16 cellular contexts compared by ENCODE assay signal in the genomic region with DNA sequence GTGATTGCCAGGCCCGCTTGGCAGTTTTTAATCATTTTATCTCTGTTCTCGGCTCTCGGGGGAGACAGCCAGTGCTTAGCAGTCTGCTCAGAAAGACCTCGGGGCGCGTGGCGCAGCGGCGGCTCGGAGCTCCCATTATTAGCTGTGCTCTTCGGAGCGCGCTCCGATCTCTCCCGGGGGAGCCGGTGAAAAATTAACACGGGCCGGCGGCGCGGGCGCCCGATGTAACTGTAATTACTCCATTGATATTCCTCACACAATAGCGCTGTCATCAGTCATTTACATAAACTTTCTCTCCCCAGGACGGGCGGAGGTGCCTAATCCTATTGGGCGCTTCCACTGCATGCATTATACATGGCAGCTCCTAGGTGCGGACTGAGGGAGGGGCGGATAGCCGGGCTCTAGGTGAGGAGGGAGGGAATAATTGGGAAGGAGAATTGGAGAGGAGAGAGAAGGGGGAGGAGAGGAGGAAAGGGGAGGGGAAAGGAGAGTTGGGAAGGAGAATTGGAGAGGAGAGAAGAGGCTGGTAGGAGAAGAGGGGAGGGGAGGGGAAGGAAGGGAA. TPM values are rescaled to one million over a fixed set of nuclear protein-coding genes. Genes with fewer than 3 reads are reported as not detected.
DNase-seq lines count a peak whose midpoint lies in the region; ATAC-seq, FAIRE-seq and TF ChIP-seq lines count a peak whose summit lies in the region.
"Had no signal": no experiment of that assay in that cellular context is flagged by ENCODE, and none has a peak within 500 bp of the region (broad histone marks: within the 10 kb centered on the region; RNA-seq: fewer than 3 reads in every experiment).

No MANE protein-coding gene starts in this region.

- H2BK20ac ChIP-seq in H1 (ENCODE audit: low read length): no peak overlapping the region

- POLR2A ChIA-PET in H1 (lab: Charles Lee; ENCODE audit: partially characterized antibody): interaction anchor here (0.8 to 2.1 kb wide), 5 partner anchors 12 to 236 kb away, joined by 3 to 6 read pairs (median 3); no protein-coding TSS in a partner anchor

- no peak overlapping the region for H3K18ac ChIP-seq in H1 (ENCODE audit: extremely low read depth, low read length)

- no peak overlapping the region for H2BK5ac ChIP-seq in H1 (ENCODE audit: low read depth, low read length)

- H3K4me3 ChIP-seq in H1 (ENCODE audit: extremely low read depth in 1 of 4, insufficient read depth in 2 of 4, low read depth in 3 of 4, low read length in 4 of 4) (peak overlapping the region; percentile 11 to 52 (median 18)), neural cell (ENCODE audit: low read length) (peak overlapping the region; percentile 54)
- H3K4me3 ChIP-seq: SJCRH30 had no signal

- H3K27me3 ChIP-seq in H1 (replicated peaks in 1 of 4; ENCODE audit: control insufficient read depth in 3 of 4, extremely low read depth in 1 of 4, insufficient read depth in 3 of 4, low read length in 3 of 4): peaks cover 10 to 82% (median 60%) of the 10 kb centered on the region in 4 experiments
- peaks cover 8% of the 10 kb centered on the region for H3K27me3 ChIP-seq in neural cell (ENCODE audit: insufficient read depth, low read depth, low read length)
- H3K27me3 ChIP-seq: SJCRH30 had no signal

- no peak overlapping the region for H2BK15ac ChIP-seq in H1 (ENCODE audit: low read length)

- H4K20me1 ChIP-seq in H1 (replicated peaks in 1 of 2; ENCODE audit: control insufficient read depth in 1 of 2, insufficient read depth in 2 of 2, low read length in 2 of 2) (peaks cover 0 to 13% of the 10 kb centered on the region in 2 experiments), neural cell (ENCODE audit: insufficient read depth) (no peaks in the 10 kb centered on the region)

- H2AFZ ChIP-seq in H1 (ENCODE audit: low read length): no peak overlapping the region
- H2AFZ ChIP-seq in neural cell (ENCODE audit: low read depth, low read length): peak overlapping the region; percentile 25

- H2BK12ac ChIP-seq in H1 (ENCODE audit: low read depth, low read length): no peak overlapping the region

- H2BK120ac ChIP-seq in H1 (replicated peaks; ENCODE audit: low read depth, low read length): no peak overlapping the region

- no peaks in the 10 kb centered on the region for H3K79me1 ChIP-seq in H1 (ENCODE audit: low read depth, low read length)

- TF ChIP-seq EP300 in H1 (IDR thresholded peaks at IDR 0.05; ENCODE audit: borderline replicate concordance in 1 of 2, low read depth in 2 of 2, low read length in 2 of 2): no peak
- no peak for TF ChIP-seq EP300 in neural cell (conservative IDR thresholded peaks at IDR 0.05; ENCODE audit: poor library complexity, severe bottlenecking)

- no peak overlapping the region for H3K14ac ChIP-seq in H1 (ENCODE audit: insufficient read length)

- H3K4me1 ChIP-seq in H1 (replicated peaks in 1 of 4; ENCODE audit: control insufficient read depth in 3 of 4, insufficient read depth in 4 of 4, low read length in 3 of 4): peaks cover 0 to 19% (median 6%) of the 10 kb centered on the region in 4 experiments; a peak in 6 of 7 replicates

- peak; percentile 41 for DNase-seq in DMS 273 (lab: John Stamatoyannopoulos, UW; ENCODE audit: unreplicated experiment)
- no peak for DNase-seq in DMS 273 treated with DMSO at 0.1 percent for 48 hours (lab: John Stamatoyannopoulos, UW)
- peak; percentile 33 for DNase-seq in NCI-H146 treated with DMSO at 0.1 percent for 48 hours (lab: John Stamatoyannopoulos, UW; ENCODE audit: unreplicated experiment)
- peak in 1 of 2 experiments; percentile 67 for DNase-seq in H1 (ENCODE audit: low read depth in 1 of 2, low spot score in 2 of 2)
- no peak for DNase-seq in KG1 (lab: John Stamatoyannopoulos, UW)
- no peak for DNase-seq in CD1c-positive myeloid dendritic cell (ENCODE audit: extremely low spot score)
- DNase-seq: activated CD4-positive, alpha-beta T cell treated with anti-CD3 and anti-CD28 coated beads for 1 hour; activated T-cell treated with anti-CD3 and anti-CD28 coated beads, Interleukin-2, amount 50 U/mL, for 48 hours; aorta; HFFc6; NCI-H446 treated with DMSO at 0.1 percent for 48 hours; SJCRH30 had no signal

- no peaks in the 10 kb centered on the region for H3K36me3 ChIP-seq in H1 (ENCODE audit: control insufficient read depth in 2 of 4, insufficient read depth in 4 of 4, low read length in 3 of 4)
- no peaks in the 10 kb centered on the region for H3K36me3 ChIP-seq in neural cell (ENCODE audit: insufficient read depth, low read length)
- H3K36me3 ChIP-seq: SJCRH30 had no signal

- H3K4ac ChIP-seq in H1 (replicated peaks; ENCODE audit: insufficient read length, low read depth, low read length): no peak overlapping the region

- no peak for TF ChIP-seq POLR2A in H1 (IDR thresholded peaks at IDR 0.05; ENCODE audit: control extremely low read depth in 1 of 2, low read depth in 2 of 2, low read length in 2 of 2)

- H3K56ac ChIP-seq in H1 (replicated peaks; ENCODE audit: insufficient read length, low read depth, low read length): no peak overlapping the region

- no peak for FAIRE-seq in H1 (lab: Jason Lieb, UNC)

- no peak overlapping the region for H2AK5ac ChIP-seq in H1 (ENCODE audit: low read depth, low read length)

- no peak overlapping the region for H3K27ac ChIP-seq in H1 (ENCODE audit: low read depth, low read length)
- peak overlapping the region; percentile 54 for H3K27ac ChIP-seq in neural cell (ENCODE audit: low read length)
- H3K27ac ChIP-seq: 22Rv1, SJCRH30 had no signal

- H4K91ac ChIP-seq in H1 (replicated peaks; ENCODE audit: insufficient read length, low read length): no peak overlapping the region

- H3K9me3 ChIP-seq in H1 (ENCODE audit: insufficient read depth in 2 of 2, low read depth in 1 of 2, low read length in 1 of 2): no peaks in the 10 kb centered on the region
- no peaks in the 10 kb centered on the region for H3K9me3 ChIP-seq in neural cell (ENCODE audit: low read length)
- H3K9me3 ChIP-seq: SJCRH30 had no signal

- H3K79me2 ChIP-seq in H1 (ENCODE audit: control insufficient read depth in 1 of 2, insufficient read depth in 2 of 2, low read length in 2 of 2) (no peaks in the 10 kb centered on the region), neural cell (replicated peaks; ENCODE audit: insufficient read depth, low read length) (no peaks in the 10 kb centered on the region)

- no peak for TF ChIP-seq RAD21 in H1 (IDR thresholded peaks at IDR 0.05 in 1 of 2, conservative IDR thresholded peaks at IDR 0.05 in 1 of 2; ENCODE audit: low read depth in 2 of 2, low read length in 2 of 2)
- no peak for TF ChIP-seq RAD21 in neural cell (conservative IDR thresholded peaks at IDR 0.05)

- peaks cover 7% of the 10 kb centered on the region; the same call in 1 of the 2 replicates for H3K23me2 ChIP-seq in H1 (ENCODE audit: low read depth, low read length)

- no peaks in the 10 kb centered on the region for H3F3A ChIP-seq in neural cell (ENCODE audit: insufficient read depth, low read length, poor library complexity, severe bottlenecking)

- CTCF ChIA-PET in H1 (lab: Charles Lee; ENCODE audit: partially characterized antibody): interaction anchor here (0.6 to 20.9 kb wide), 14 partner anchors 9 to 143 kb away, joined by 3 to 323 read pairs (median 4); no protein-coding TSS in a partner anchor

- H4K5ac ChIP-seq in H1 (ENCODE audit: insufficient read length, low read depth, low read length): no peak overlapping the region

- TF ChIP-seq CTCF in H1 (IDR thresholded peaks at IDR 0.05; ENCODE audit: control extremely low read depth in 1 of 3, insufficient read depth in 1 of 3, low read depth in 1 of 3, low read length in 3 of 3) (no peak), neural cell (IDR thresholded peaks at IDR 0.05; ENCODE audit: poor library complexity, severe bottlenecking) (no peak)

- ATAC-seq in GM21447 (IDR thresholded peaks at IDR 0.05; ENCODE audit: unreplicated experiment): no peak

- H3K9ac ChIP-seq in H1 (replicated peaks in 1 of 4; ENCODE audit: extremely low read depth in 1 of 4, low read depth in 3 of 4, low read length in 3 of 4) (no peak overlapping the region), neural cell (ENCODE audit: low read length) (peak overlapping the region; percentile 44)

- H3K23ac ChIP-seq in H1 (ENCODE audit: insufficient read length): no peak overlapping the region

- no peak overlapping the region for H4K8ac ChIP-seq in H1 (ENCODE audit: extremely low read depth, insufficient read depth, low read length)

- H3K4me2 ChIP-seq in H1 (ENCODE audit: insufficient read depth in 1 of 2, low read depth in 2 of 2, low read length in 2 of 2) (peak overlapping the region; percentile 66 to 78), neural cell (ENCODE audit: low read length) (peak overlapping the region; percentile 82)

- no peaks in the 10 kb centered on the region for H3K9me2 ChIP-seq in neural cell (ENCODE audit: insufficient read depth, low read length)

- 2% methylated on average over 29 of the region's 30 CpGs; no CpG with 5 or more reads in 1 of the 2 experiments for WGBS in H1 (ENCODE audit: extremely low coverage in 1 of 2, insufficient coverage in 1 of 2, insufficient read length in 1 of 2, insufficient replicate concordance in 2 of 2, low coverage in 1 of 2, low lambda C conversion rate in 2 of 2, missing lambda C conversion rate in 1 of 2), 2 experiments

TF ChIP-seq in H1, 55 proteins besides CTCF, POLR2A, EP300 and RAD21 (continues in another document):
- TF ChIP-seq KDM1A (IDR thresholded peaks at IDR 0.05; ENCODE audit: borderline replicate concordance, low read length): 0 out of 2 replicates have a peak, but pooled peaks have one; percentile 42
- TF ChIP-seq ASH2L (IDR thresholded peaks at IDR 0.05; ENCODE audit: low read length): peak; percentile 41
- peak; percentile 42 for TF ChIP-seq EZH2 (IDR thresholded peaks at IDR 0.05; ENCODE audit: low read depth, low read length, severe bottlenecking)
- no peak for TF ChIP-seq SIRT6 (IDR thresholded peaks at IDR 0.05; ENCODE audit: low read length)

TF ChIP-seq in neural cell, 6 proteins besides CTCF, POLR2A, EP300 and RAD21:
- TF ChIP-seq POLR2AphosphoS5 (IDR thresholded peaks at IDR 0.05) (peak; percentile 54), SMC3 (conservative IDR thresholded peaks at IDR 0.05; ENCODE audit: poor library complexity) (peak; percentile 18), TAF1 (IDR thresholded peaks at IDR 0.05; ENCODE audit: low read depth) (no peak), MXI1 (conservative IDR thresholded peaks at IDR 0.05; ENCODE audit: poor library complexity, severe bottlenecking) (no peak), EZH2 (IDR thresholded peaks at IDR 0.05; ENCODE audit: borderline replicate concordance, insufficient read depth, low read length, poor library complexity, severe bottlenecking) (no peak)

RNA-seq across cellular contexts. Expression of a gene that starts 24.9 kb away (rescaled TPM):
- 0.37 and 0.52 TPM in 2 replicates for total RNA-seq in H1 (2021; fragmentation: NEBNext Ultra II Directional; extraction: Animal tissue kit (Norgen Biotek cat#: 25700))
- polyA plus RNA-seq in H1 (2011; rRNA removed) (0.09 and 0.17 TPM in 2 replicates), neural cell (0.26 TPM in 1 of 2 replicates, not detected in the other)
- polyA plus RNA-seq in H1 (2011; cell fraction: cytosol; rRNA removed): 0.17 TPM
- 0.24 TPM for polyA plus RNA-seq in H1 (2011; cell fraction: nucleus; rRNA removed)
- polyA plus RNA-seq in H1 (2012, experiment 1 of 2): 0.17 to 0.24 TPM (median 0.20 TPM) in 4 replicates
- 0.16 TPM for polyA plus RNA-seq in H1 (2012, experiment 2 of 2)
- polyA plus RNA-seq in H1 (2013, experiment 1 of 2): 0.18 TPM
- polyA plus RNA-seq in H1 (2013, experiment 2 of 2): 0.22 TPM
- polyA minus RNA-seq in H1 (2011; rRNA and poly(A)+ RNA removed): 0.07 and 0.16 TPM in 2 replicates
- 0.44 TPM for polyA minus RNA-seq in H1 (2011; cell fraction: cytosol; rRNA and poly(A)+ RNA removed)
- 0.10 TPM for polyA minus RNA-seq in H1 (2011; cell fraction: nucleus; rRNA and poly(A)+ RNA removed)
- polyA minus RNA-seq in neural cell: not detected in 2 replicates
- total RNA-seq: HFFc6, mononuclear cell had no signal
- polyA plus RNA-seq: aorta had no signal

Comparison
In these comparisons a context has a peak if more than half of its experiments do, and no peak if none do; other contexts are left out.
1. DNase-seq: peak in DMS 273 (single experiment) and NCI-H146 treated with DMSO at 0.1 percent for 48 hours (single experiment); none in DMS 273 treated with DMSO at 0.1 percent for 48 hours (single experiment), KG1 (single experiment) and CD1c-positive myeloid dendritic cell (single experiment).